In genomic region chr9:33448159-33448511, GRCh38 we compare ENCODE assay signal across 11 cellular contexts. TPM values are rescaled to one million over a fixed set of nuclear protein-coding genes. Genes with fewer than 3 reads are reported as not detected.
DNase-seq lines count a peak whose midpoint lies in the region; ATAC-seq, FAIRE-seq and TF ChIP-seq lines count a peak whose summit lies in the region.
"Had no signal": no experiment of that assay in that cellular context is flagged by ENCODE, and none has a peak within 500 bp of the region (broad histone marks: within the 10 kb centered on the region; RNA-seq: fewer than 3 reads in every experiment).

No MANE protein-coding gene starts in this region.

- no peak for TF ChIP-seq RAD21 in IMR-90 (IDR thresholded peaks at IDR 0.05; ENCODE audit: low read length)

- 0 out of 22 replicates have a peak, but pooled peaks cover 0 to 3% (median 0%) of the 10 kb centered on the region in 11 experiments for H3K27me3 ChIP-seq in BLaER1 treated with 17β-estradiol and CSF1 and Interleukin-3, amounts not matched to agents 10 nM and 100 nM
- H3K27me3 ChIP-seq in IMR-90 (ENCODE audit: control insufficient read depth, insufficient read depth, low read length), result no peaks in the 10 kb centered on the region
- H3K27me3 ChIP-seq in bronchial epithelial cell (ENCODE audit: control insufficient read depth, insufficient read depth, low read length), result no peaks in the 10 kb centered on the region
- no peaks in the 10 kb centered on the region for H3K27me3 ChIP-seq in naive thymus-derived CD4-positive, alpha-beta T cell (ENCODE audit: control insufficient read depth in 2 of 2, insufficient read depth in 2 of 2, low read length in 2 of 2)
- H3K27me3 ChIP-seq: cardiac muscle cell had no signal

- peak overlapping the region in 1 of 11 experiments; percentile 52; a peak in 2 of 22 replicates for H3K27ac ChIP-seq in BLaER1 treated with 17β-estradiol and CSF1 and Interleukin-3, amounts not matched to agents 10 nM and 100 nM
- H3K27ac ChIP-seq in IMR-90 (ENCODE audit: insufficient read depth, low read length), result no peak overlapping the region
- H3K27ac ChIP-seq in naive thymus-derived CD4-positive, alpha-beta T cell (ENCODE audit: low read depth, low read length), result peak overlapping the region; percentile 85
- H3K27ac ChIP-seq: cardiac muscle cell had no signal

- in situ Hi-C loops in IMR-90 (cut with MboI; ENCODE audit: low sequenced_read_pairs), result no loop called here

- peaks cover 36 to 66% (median 53%) of the 10 kb centered on the region in 10 experiments for H3K4me1 ChIP-seq in BLaER1 treated with 17β-estradiol and CSF1 and Interleukin-3, amounts not matched to agents 10 nM and 100 nM
- peaks cover 11% of the 10 kb centered on the region for H3K4me1 ChIP-seq in IMR-90 (ENCODE audit: control insufficient read depth, insufficient read depth, low read length)
- peaks cover 36 to 46% of the 10 kb centered on the region in 2 donors for H3K4me1 ChIP-seq in naive thymus-derived CD4-positive, alpha-beta T cell (ENCODE audit: control insufficient read depth in 2 of 2, insufficient read depth in 2 of 2, low read length in 2 of 2)

- DNase-seq in IMR-90, result no peak
- DNase-seq in bronchial epithelial cell (ENCODE audit: low read depth), result peak; percentile 63
- DNase-seq in naive thymus-derived CD4-positive, alpha-beta T cell, result peak in 1 of 9 donors; percentile 14
- DNase-seq in AML-193 (lab: John Stamatoyannopoulos, UW), result no peak
- DNase-seq in Kasumi-1 (lab: John Stamatoyannopoulos, UW), result no peak
- DNase-seq in posterior cingulate gyrus, result no peak
- DNase-seq: KG1 had no signal

- H3K36me3 ChIP-seq in BLaER1 treated with 17β-estradiol and CSF1 and Interleukin-3, amounts not matched to agents 10 nM and 100 nM, result no peaks in the 10 kb centered on the region
- H3K36me3 ChIP-seq in IMR-90 (ENCODE audit: control insufficient read depth, insufficient read depth, low read length) (no peaks in the 10 kb centered on the region), bronchial epithelial cell (ENCODE audit: control insufficient read depth, insufficient read depth, low read length) (no peaks in the 10 kb centered on the region)
- H3K36me3 ChIP-seq in naive thymus-derived CD4-positive, alpha-beta T cell (ENCODE audit: control insufficient read depth in 2 of 3, insufficient read depth in 3 of 3, low read length in 3 of 3), result peaks cover 0 to 10% (median 9%) of the 10 kb centered on the region in 3 experiments
- H3K36me3 ChIP-seq: cardiac muscle cell had no signal

- no peaks in the 10 kb centered on the region for H3K27me3 Mint-ChIP-seq in naive thymus-derived CD4-positive, alpha-beta T cell

- TF ChIP-seq POLR2A in IMR-90 (IDR thresholded peaks at IDR 0.05; ENCODE audit: low read depth, low read length), result no peak

- no peak overlapping the region for H3K18ac ChIP-seq in IMR-90 (ENCODE audit: low read depth, low read length)

- H3K9me3 Mint-ChIP-seq in naive thymus-derived CD4-positive, alpha-beta T cell, result peaks cover 0 to 2% (median 0%) of the 10 kb centered on the region in 11 donors

- dilution Hi-C loops in IMR-90 (cut with HindIII; ENCODE audit: low sequenced_read_pairs, unreplicated experiment), result no loop called here

- H2BK15ac ChIP-seq in IMR-90 (ENCODE audit: low read depth, low read length), result no peak overlapping the region; the same call in 2 of the 3 replicates

- H3K9ac ChIP-seq in BLaER1 treated with 17β-estradiol and CSF1 and Interleukin-3, amounts not matched to agents 10 nM and 100 nM, result peak overlapping the region in 10 of 11 experiments; percentile 51 to 70 (median 63); a peak in 16 of 22 replicates
- H3K9ac ChIP-seq in IMR-90 (ENCODE audit: low read depth, low read length), result no peak overlapping the region

- H3K27ac Mint-ChIP-seq in naive thymus-derived CD4-positive, alpha-beta T cell, result peak overlapping the region; percentile 81 to 96 (median 92)

- no peak overlapping the region for H4K5ac ChIP-seq in IMR-90 (ENCODE audit: low read depth, low read length)

- POLR2A ChIA-PET in IMR-90 (lab: Charles Lee; ENCODE audit: unreplicated experiment), result no interaction called here
- POLR2A ChIA-PET in naive thymus-derived CD4-positive, alpha-beta T cell (lab: Charles Lee), result interaction anchor here (1.4 to 5.8 kb wide), 9 partner anchors 10 to 158 kb away, joined by 4 to 102 read pairs (median 14); partner anchors contain the start of genes NFX1 and NOL6

- peak overlapping the region; percentile 47 to 69 (median 54); a peak in 16 of 20 replicates for H3K4me3 ChIP-seq in BLaER1 treated with 17β-estradiol and CSF1 and Interleukin-3, amounts not matched to agents 10 nM and 100 nM
- H3K4me3 ChIP-seq in IMR-90 (ENCODE audit: insufficient read depth, low read depth, low read length), result no peak overlapping the region
- no peak overlapping the region for H3K4me3 ChIP-seq in bronchial epithelial cell (ENCODE audit: low read depth, low read length)
- peak overlapping the region; percentile 86 for H3K4me3 ChIP-seq in naive thymus-derived CD4-positive, alpha-beta T cell (ENCODE audit: low read length)

- H3K79me1 ChIP-seq in IMR-90 (ENCODE audit: low read depth in 1 of 2, low read length in 2 of 2), result no peaks in the 10 kb centered on the region

- H3K4me1 Mint-ChIP-seq in naive thymus-derived CD4-positive, alpha-beta T cell, result peaks cover 33 to 70% (median 54%) of the 10 kb centered on the region in 7 donors

- CTCF ChIA-PET in IMR-90 (lab: Yijun Ruan, JAX), result no interaction called here
- CTCF ChIA-PET in naive thymus-derived CD4-positive, alpha-beta T cell (lab: Charles Lee), result interaction anchor here (1.2 to 8.5 kb wide), 7 partner anchors 10 to 74 kb away, joined by 5 to 134 read pairs (median 17); partner anchors contain the start of gene NOL6

- no peaks in the 10 kb centered on the region for H3K9me3 ChIP-seq in BLaER1 treated with 17β-estradiol and CSF1 and Interleukin-3, amounts not matched to agents 10 nM and 100 nM (replicated peaks in 1 of 11)
- no peaks in the 10 kb centered on the region for H3K9me3 ChIP-seq in IMR-90 (ENCODE audit: control insufficient read depth, insufficient read depth, low read length)
- no peaks in the 10 kb centered on the region for H3K9me3 ChIP-seq in naive thymus-derived CD4-positive, alpha-beta T cell (ENCODE audit: control insufficient read depth in 2 of 3, low read length in 3 of 3)

- H4K8ac ChIP-seq in IMR-90 (ENCODE audit: low read depth in 2 of 2, low read length in 2 of 2), result 0 out of 4 replicates have a peak overlapping the region, but pooled peaks of 1 of the 2 experiments have one; percentile 31

- H2AK5ac ChIP-seq in IMR-90 (ENCODE audit: low read depth, low read length), result peak overlapping the region; percentile 70

- H2BK120ac ChIP-seq in IMR-90 (ENCODE audit: low read depth, low read length), result no peak overlapping the region; the same call in 1 of the 2 replicates

- peak overlapping the region; percentile 93 for H2AFZ ChIP-seq in IMR-90 (replicated peaks; ENCODE audit: low read length, poor library complexity)

- H3K9me1 ChIP-seq in IMR-90 (ENCODE audit: insufficient read depth, low read length), result peaks cover 12% of the 10 kb centered on the region

- peak overlapping the region; percentile 86 to 99 (median 93) for H3K4me2 ChIP-seq in BLaER1 treated with 17β-estradiol and CSF1 and Interleukin-3, amounts not matched to agents 10 nM and 100 nM
- no peak overlapping the region; the same call in 1 of the 2 replicates for H3K4me2 ChIP-seq in IMR-90 (ENCODE audit: low read depth, low read length)

- H3K4ac ChIP-seq in IMR-90 (ENCODE audit: low read depth, low read length), result peak overlapping the region; percentile 53

- H2BK20ac ChIP-seq in IMR-90 (ENCODE audit: low read depth, low read length), result peak overlapping the region; percentile 55; the same call in 1 of the 2 replicates

- H2BK5ac ChIP-seq in IMR-90 (ENCODE audit: low read depth, low read length, poor library complexity, severe bottlenecking), result no peak overlapping the region

- no peak for ATAC-seq in IMR-90 (ENCODE audit: low read depth)
- ATAC-seq in naive thymus-derived CD4-positive, alpha-beta T cell, result no peak
- no peak for ATAC-seq in HG02840 (IDR thresholded peaks at IDR 0.05; ENCODE audit: low FRiP score, unreplicated experiment)

- FAIRE-seq in bronchial epithelial cell (lab: Jason Lieb, UNC), result peak; percentile 97

- peak overlapping the region; percentile 86 to 98 (median 93) for H3K4me3 Mint-ChIP-seq in naive thymus-derived CD4-positive, alpha-beta T cell

- H3K23ac ChIP-seq in IMR-90 (ENCODE audit: low read depth, low read length), result peak overlapping the region; percentile 18; the same call in 1 of the 2 replicates

- peak overlapping the region; percentile 33; the same call in 1 of the 2 replicates for H3K14ac ChIP-seq in IMR-90 (replicated peaks; ENCODE audit: low read depth, low read length)

- peak overlapping the region; percentile 89 for H2AK9ac ChIP-seq in IMR-90 (replicated peaks; ENCODE audit: low read depth, low read length, poor library complexity)

- no peak overlapping the region for H4K91ac ChIP-seq in IMR-90 (ENCODE audit: insufficient read depth, low read depth, low read length)

- WGBS in IMR-90 (ENCODE audit: extremely low coverage in 2 of 2, insufficient read length in 1 of 2), 2 experiments, result 70% methylated on average over 10 of the region's 10 CpGs; no CpG with 5 or more reads in 1 of the 2 experiments

- 0 out of 22 replicates have a peak, but pooled peaks cover 0 to 4% (median 0%) of the 10 kb centered on the region in 11 experiments for H4K20me1 ChIP-seq in BLaER1 treated with 17β-estradiol and CSF1 and Interleukin-3, amounts not matched to agents 10 nM and 100 nM
- no peaks in the 10 kb centered on the region for H4K20me1 ChIP-seq in IMR-90 (ENCODE audit: insufficient read depth, low read length)

- TF ChIP-seq CTCF in IMR-90 (conservative IDR thresholded peaks at IDR 0.05; ENCODE audit: low read depth, low read length) (no peak), bronchial epithelial cell (IDR thresholded peaks at IDR 0.05; ENCODE audit: insufficient read depth, low read length, severe bottlenecking) (no peak)

- H3K36me3 Mint-ChIP-seq in naive thymus-derived CD4-positive, alpha-beta T cell, result peaks cover 0 to 16% (median 4%) of the 10 kb centered on the region in 5 donors

- no TSS peak for BruUV-seq in IMR-90 (replicated peaks; lab: Mats Ljungman, UMichigan)

- intact Hi-C loops in IMR-90 (cut with micrococcal nuclease) (no loop called here), posterior cingulate gyrus (cut with DNase I) (no loop called here)
- intact Hi-C loops in naive thymus-derived CD4-positive, alpha-beta T cell (cut with micrococcal nuclease), result no loop called here

- no peak overlapping the region for H3K56ac ChIP-seq in IMR-90 (ENCODE audit: extremely low read depth, insufficient read depth, low read length)

RNA-seq across cellular contexts. Expression of gene AQP3, which starts 0.7 kb away (rescaled TPM):
- 3.3 and 3.8 TPM in 2 replicates for total RNA-seq in IMR-90 (2012; rRNA removed)
- polyA plus RNA-seq in IMR-90 (2012; rRNA removed), result 10.4 and 12.2 TPM in 2 replicates
- 14.4 and 24.3 TPM in 2 replicates for polyA plus RNA-seq in IMR-90 (2012; cell fraction: cytosol; rRNA removed)
- 9.0 and 17.5 TPM in 2 replicates for polyA plus RNA-seq in IMR-90 (2012; cell fraction: nucleus; rRNA removed; ENCODE audit: low replicate concordance)
- total RNA-seq in bronchial epithelial cell, result 47.7 and 363 TPM in 2 replicates
- 100 to 1,000 TPM in 3 of 5 experiments, 10 to 100 TPM in 2; 53.3 to 173 (median 110) TPM for total RNA-seq in naive thymus-derived CD4-positive, alpha-beta T cell
- 100 to 1,000 TPM; 178 to 252 TPM for polyA plus RNA-seq in naive thymus-derived CD4-positive, alpha-beta T cell
- total RNA-seq: SK-MEL-5 had no signal

RNA-seq across cellular contexts. Expression of gene NOL6, which starts 25.6 kb away (rescaled TPM):
- 42.8 and 47.3 TPM in 2 replicates for total RNA-seq in IMR-90 (2012; rRNA removed)
- polyA plus RNA-seq in IMR-90 (2012; rRNA removed), result 71.7 and 75.1 TPM in 2 replicates
- 40.8 and 45.2 TPM in 2 replicates for polyA plus RNA-seq in IMR-90 (2012; cell fraction: cytosol; rRNA removed)
- polyA plus RNA-seq in IMR-90 (2012; cell fraction: nucleus; rRNA removed; ENCODE audit: low replicate concordance), result 72.9 and 141 TPM in 2 replicates
- 21.0 and 35.3 TPM in 2 replicates for total RNA-seq in bronchial epithelial cell
- total RNA-seq in naive thymus-derived CD4-positive, alpha-beta T cell, result 10 to 100 TPM; 34.0 to 48.0 (median 44.0) TPM
- polyA plus RNA-seq in naive thymus-derived CD4-positive, alpha-beta T cell, result 10 to 100 TPM; 14.2 to 30.0 TPM

RNA-seq across cellular contexts. Expression of gene AQP7, which starts 45.8 kb away (rescaled TPM):
- total RNA-seq in IMR-90 (2012; rRNA removed) (0.28 TPM in 1 of 2 replicates, not detected in the other), bronchial epithelial cell (not detected in 2 replicates)
- polyA plus RNA-seq in IMR-90 (2012; rRNA removed), result 0.07 TPM in 1 of 2 replicates, not detected in the other
- polyA plus RNA-seq in IMR-90 (2012; cell fraction: cytosol; rRNA removed), result 0.05 and 0.20 TPM in 2 replicates
- polyA plus RNA-seq in IMR-90 (2012; cell fraction: nucleus; rRNA removed; ENCODE audit: low replicate concordance), result 0.42 and 0.61 TPM in 2 replicates
- 1 to 10 TPM in 3 of 5 experiments, under 1 TPM in 2; 0.32 to 1.9 (median 1.1) TPM for total RNA-seq in naive thymus-derived CD4-positive, alpha-beta T cell
- under 1 TPM in 1 of 2 donors, not detected in 1; 0.53 TPM for polyA plus RNA-seq in naive thymus-derived CD4-positive, alpha-beta T cell
- total RNA-seq: SK-MEL-5 had no signal

Comparison
In these comparisons a context has a peak if more than half of its experiments do, and no peak if none do; other contexts are left out.
1. H3K4me3 ChIP-seq: peak in BLaER1 treated with 17β-estradiol and CSF1 and Interleukin-3, amounts not matched to agents 10 nM and 100 nM (10 of 10) and naive thymus-derived CD4-positive, alpha-beta T cell (single experiment); none in IMR-90 (single experiment) and bronchial epithelial cell (single experiment).
2. RNA of gene AQP3, which starts 0.7 kb away (total RNA-seq): 53.3 to 173 TPM in naive thymus-derived CD4-positive, alpha-beta T cell and 47.7 to 363 TPM in bronchial epithelial cell; 3.3 to 3.8 TPM in IMR-90; every median in the first group is over 10 times any median in the second.